ENCODE assay signal across 16 cellular contexts in genomic region chr3:153706706-153707105, GRCh38.
DNase-seq lines count a peak whose midpoint lies in the region; ATAC-seq and TF ChIP-seq lines count a peak whose summit lies in the region.
"Had no signal": no experiment of that assay in that cellular context is flagged by ENCODE, and none has a peak within 500 bp of the region (broad histone marks: within the 10 kb centered on the region; RNA-seq: fewer than 3 reads in every experiment).

No MANE protein-coding gene starts in this region.

- peaks cover 13% of the 10 kb centered on the region; the same call in 1 of the 2 replicates for H3K9me3 Mint-ChIP-seq in WTC11
- peaks cover 5% of the 10 kb centered on the region for H3K9me3 Mint-ChIP-seq in activated T-helper 17 cell treated with anti-CD3 and anti-CD28 coated beads, Interleukin-2, amount 50 U/mL, for 72 hours

- H4K91ac ChIP-seq in neuronal stem cell (ENCODE audit: low read depth, low read length, poor library complexity), result no peak overlapping the region

- H3K27ac Mint-ChIP-seq in WTC11, result peak overlapping the region; percentile 87
- no peak overlapping the region for H3K27ac Mint-ChIP-seq in activated T-helper 17 cell treated with anti-CD3 and anti-CD28 coated beads, Interleukin-2, amount 50 U/mL, for 72 hours
- H3K27ac Mint-ChIP-seq: CD4-positive, alpha-beta memory T cell; HFFc6 had no signal

- no peak overlapping the region for H3K4me2 ChIP-seq in neuronal stem cell (ENCODE audit: insufficient read depth, low read length, poor library complexity, severe bottlenecking)

- H2AK5ac ChIP-seq in neuronal stem cell (ENCODE audit: low read depth, low read length), result no peak overlapping the region

- CTCF ChIA-PET in WTC11 (lab: Charles Lee), result interaction anchor here (0.7 kb wide), 1 partner anchor 76 kb away, joined by 3 read pairs; no protein-coding TSS in a partner anchor

- H3K36me3 ChIP-seq in neuronal stem cell (replicated peaks in 1 of 2; ENCODE audit: control insufficient read depth in 2 of 2, insufficient read depth in 2 of 2, low read length in 2 of 2), result no peaks in the 10 kb centered on the region
- H3K36me3 ChIP-seq: BE2C had no signal

- POLR2A ChIA-PET in WTC11 (lab: Charles Lee), result no interaction called here

- H3K79me1 ChIP-seq in neuronal stem cell (ENCODE audit: low read depth, low read length), result no peaks in the 10 kb centered on the region

- DNase-seq in WTC11 (ENCODE audit: low spot score), result no peak
- DNase-seq in iPS DF 19.7 (ENCODE audit: low read depth, low spot score), result peak; percentile 28
- peak; percentile 13 for DNase-seq in left kidney (ENCODE audit: low read depth, low spot score)
- DNase-seq in neuronal stem cell (ENCODE audit: low spot score), result peak; percentile 21
- DNase-seq in NCI-H1417 (lab: John Stamatoyannopoulos, UW), result no peak
- DNase-seq in activated T-cell treated with anti-CD3 and anti-CD28 coated beads for 4 hours, result no peak
- DNase-seq in AML-193 (lab: John Stamatoyannopoulos, UW), result no peak
- DNase-seq: BE2C; CD4-positive, alpha-beta memory T cell; DMS79 treated with DMSO at 0.1 percent for 48 hours; EL; GOT3; HCEC 1CT; HFFc6 had no signal

- H3K14ac ChIP-seq in neuronal stem cell (ENCODE audit: low read length), result no peak overlapping the region

- no peak overlapping the region for H3K18ac ChIP-seq in neuronal stem cell (ENCODE audit: low read length)

- H3K9me3 ChIP-seq in neuronal stem cell (replicated peaks in 1 of 2; ENCODE audit: control insufficient read depth in 2 of 2, insufficient read depth in 1 of 2, low read depth in 1 of 2, low read length in 2 of 2), result peaks cover 0 to 4% of the 10 kb centered on the region in 2 donors
- H3K9me3 ChIP-seq: BE2C had no signal

- no peak for TF ChIP-seq CTCF in WTC11 (IDR thresholded peaks at IDR 0.05)

- ATAC-seq in WTC11, result peak; percentile 65
- ATAC-seq in activated T-helper 17 cell treated with anti-CD3 and anti-CD28 coated beads, Interleukin-2, amount 50 U/mL, for 72 hours (replicated peaks), result no peak

- no peaks in the 10 kb centered on the region for H3K27me3 ChIP-seq in neuronal stem cell (ENCODE audit: control insufficient read depth in 3 of 3, insufficient read depth in 3 of 3, low read depth in 1 of 3, low read length in 3 of 3)
- H3K27me3 ChIP-seq: BE2C had no signal

- no peaks in the 10 kb centered on the region for H3K27me3 Mint-ChIP-seq in WTC11 (ENCODE audit: low read depth)
- H3K27me3 Mint-ChIP-seq in activated T-helper 17 cell treated with anti-CD3 and anti-CD28 coated beads, Interleukin-2, amount 50 U/mL, for 72 hours, result no peaks in the 10 kb centered on the region

- no peak overlapping the region for H3K4me3 ChIP-seq in neuronal stem cell (ENCODE audit: low read length in 2 of 2)

- no peak overlapping the region for H3K4me3 Mint-ChIP-seq in WTC11
- H3K4me3 Mint-ChIP-seq in activated T-helper 17 cell treated with anti-CD3 and anti-CD28 coated beads, Interleukin-2, amount 50 U/mL, for 72 hours, result no peak overlapping the region
- H3K4me3 Mint-ChIP-seq: CD4-positive, alpha-beta memory T cell; HFFc6 had no signal

- WGBS in neuronal stem cell (ENCODE audit: extremely low coverage in 2 of 2, insufficient read length in 2 of 2, insufficient replicate concordance in 1 of 2), 2 donors, result no CpG with 5 or more reads among the region's 1 CpG

- H2BK15ac ChIP-seq in neuronal stem cell (ENCODE audit: low read length), result no peak overlapping the region

- no peaks in the 10 kb centered on the region for H3K36me3 Mint-ChIP-seq in WTC11
- H3K36me3 Mint-ChIP-seq in activated T-helper 17 cell treated with anti-CD3 and anti-CD28 coated beads, Interleukin-2, amount 50 U/mL, for 72 hours (ENCODE audit: low read depth), result no peaks in the 10 kb centered on the region
- H3K36me3 Mint-ChIP-seq: CD4-positive, alpha-beta memory T cell had no signal

- no peak overlapping the region for H2AFZ ChIP-seq in neuronal stem cell (ENCODE audit: low read length)

- no peak overlapping the region for H3K4ac ChIP-seq in neuronal stem cell (ENCODE audit: low read length)

- H2BK5ac ChIP-seq in neuronal stem cell (ENCODE audit: low read length), result no peak overlapping the region

- no peak overlapping the region for H2BK12ac ChIP-seq in neuronal stem cell (ENCODE audit: low read length)

- peaks cover 2 to 4% of the 10 kb centered on the region in 2 donors for H3K4me1 ChIP-seq in neuronal stem cell (ENCODE audit: control insufficient read depth in 2 of 2, insufficient read depth in 1 of 2, low read depth in 1 of 2, low read length in 2 of 2)
- H3K4me1 ChIP-seq: BE2C had no signal

- peaks cover 28% of the 10 kb centered on the region for H3K4me1 Mint-ChIP-seq in WTC11
- H3K4me1 Mint-ChIP-seq in activated T-helper 17 cell treated with anti-CD3 and anti-CD28 coated beads, Interleukin-2, amount 50 U/mL, for 72 hours, result no peaks in the 10 kb centered on the region
- H3K4me1 Mint-ChIP-seq: CD4-positive, alpha-beta memory T cell had no signal

- no peak overlapping the region for H3K9ac ChIP-seq in neuronal stem cell (ENCODE audit: low read depth, low read length, poor library complexity)

- no peak overlapping the region for H4K8ac ChIP-seq in neuronal stem cell (ENCODE audit: low read depth, low read length)

- H3K27ac ChIP-seq in neuronal stem cell (replicated peaks; ENCODE audit: low read length), result no peak overlapping the region
- H3K27ac ChIP-seq: C4-2B had no signal

- H2BK120ac ChIP-seq in neuronal stem cell (ENCODE audit: low read depth, low read length), result no peak overlapping the region

- H3K23ac ChIP-seq in neuronal stem cell (ENCODE audit: low read depth, low read length, poor library complexity), result no peak overlapping the region

TF ChIP-seq in WTC11, 78 proteins besides CTCF, POLR2A, EP300 and RAD21 (continues in another document):
- TF ChIP-seq ETV6 (CRISPR knock-in tag; IDR thresholded peaks at IDR 0.05) (no peak), FOXP4 (CRISPR knock-in tag; IDR thresholded peaks at IDR 0.05) (no peak), ZNF317 (CRISPR knock-in tag; IDR thresholded peaks at IDR 0.05; ENCODE audit: borderline replicate concordance, low read depth) (no peak), ZNF281 (CRISPR knock-in tag; IDR thresholded peaks at IDR 0.05) (no peak), GRHL2 (CRISPR knock-in tag; IDR thresholded peaks at IDR 0.05; ENCODE audit: insufficient replicate concordance, severe bottlenecking) (no peak), ATF1 (CRISPR knock-in tag; IDR thresholded peaks at IDR 0.05) (no peak), CREM (CRISPR knock-in tag; IDR thresholded peaks at IDR 0.05) (no peak), ZBTB21 (CRISPR knock-in tag; IDR thresholded peaks at IDR 0.05; ENCODE audit: borderline replicate concordance) (no peak), ZSCAN18 (CRISPR knock-in tag; IDR thresholded peaks at IDR 0.05) (no peak), CDX4 (CRISPR knock-in tag; IDR thresholded peaks at IDR 0.05; ENCODE audit: borderline replicate concordance) (no peak), NR1H2 (CRISPR knock-in tag; IDR thresholded peaks at IDR 0.05) (no peak)

Comparison
In these comparisons a context has a peak if more than half of its experiments do, and no peak if none do; other contexts are left out.
1. DNase-seq: peak in iPS DF 19.7 (single experiment), left kidney (single experiment) and neuronal stem cell (single experiment); none in WTC11 (single experiment), NCI-H1417 (0 of 3), activated T-cell treated with anti-CD3 and anti-CD28 coated beads for 4 hours (single experiment) and AML-193 (0 of 2).